In the genomic region with DNA sequence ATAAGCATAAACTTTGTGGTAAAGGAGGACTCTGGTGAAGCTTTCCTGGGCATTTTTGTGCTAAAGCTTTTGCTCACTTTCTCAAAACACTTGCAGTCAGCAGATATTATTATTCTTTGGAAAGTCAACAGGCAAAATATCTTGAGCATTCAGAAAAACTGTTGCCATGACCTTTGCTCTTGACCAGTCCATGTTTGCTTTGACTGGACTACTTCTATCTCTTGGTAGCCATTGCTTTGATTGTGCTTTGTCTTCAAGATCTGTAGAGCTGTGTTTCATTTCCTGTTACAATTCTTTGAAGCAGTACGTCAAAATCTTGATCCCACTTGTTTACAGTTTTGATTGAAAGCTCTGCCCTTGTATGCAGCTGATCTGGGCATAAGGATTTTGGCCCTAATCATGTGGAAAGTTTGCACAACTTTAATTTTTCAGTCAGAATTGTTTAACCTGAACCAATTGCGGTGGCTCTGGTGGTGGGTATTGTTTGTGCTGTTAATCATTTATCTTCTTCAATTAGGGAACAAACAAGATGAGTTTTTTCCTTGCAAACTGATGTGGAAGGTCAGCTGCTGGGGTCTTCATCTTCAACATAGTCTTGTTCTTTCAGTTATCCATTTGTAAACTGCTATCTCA, we compare ENCODE assay signal across 19 cellular contexts.
DNase-seq lines count a peak whose midpoint lies in the region; ATAC-seq, FAIRE-seq and TF ChIP-seq lines count a peak whose summit lies in the region.
"Had no signal": no experiment of that assay in that cellular context is flagged by ENCODE, and none has a peak within 500 bp of the region (broad histone marks: within the 10 kb centered on the region; RNA-seq: fewer than 3 reads in every experiment).

No MANE protein-coding gene starts in this region.

- H3K4me3 ChIP-seq in HepG2 (replicated peaks in 1 of 3; ENCODE audit: insufficient read depth in 1 of 3, low read depth in 2 of 3, low read length in 3 of 3) (no peak overlapping the region), right lobe of liver (no peak overlapping the region), OCI-LY7 (ENCODE audit: low read depth, low read length, poor library complexity, severe bottlenecking) (no peak overlapping the region), bronchial epithelial cell (ENCODE audit: low read depth, low read length) (no peak overlapping the region)
- H3K4me3 ChIP-seq: GM23248, HAP-1 had no signal

- H3K36me3 ChIP-seq in HepG2 (replicated peaks in 1 of 2; ENCODE audit: control insufficient read depth in 1 of 2, insufficient read depth in 2 of 2, low read length in 2 of 2): no peaks in the 10 kb centered on the region; a peak in 1 of 5 replicates
- H3K36me3 ChIP-seq in right lobe of liver: no peaks in the 10 kb centered on the region
- H3K36me3 ChIP-seq in OCI-LY7 (ENCODE audit: insufficient read depth, low read length): peaks cover 7% of the 10 kb centered on the region; the same call in 1 of the 2 replicates
- no peaks in the 10 kb centered on the region for H3K36me3 ChIP-seq in bronchial epithelial cell (ENCODE audit: control insufficient read depth, insufficient read depth, low read length)
- H3K36me3 ChIP-seq: HAP-1 had no signal

- H3K79me2 ChIP-seq in HepG2 (ENCODE audit: insufficient read depth, low read length): no peaks in the 10 kb centered on the region
- no peaks in the 10 kb centered on the region for H3K79me2 ChIP-seq in OCI-LY7 (ENCODE audit: insufficient read depth, low read depth, low read length)

- H3K9me3 ChIP-seq in HepG2 (ENCODE audit: low read length) (peaks cover 27% of the 10 kb centered on the region), right lobe of liver (no peaks in the 10 kb centered on the region), OCI-LY7 (ENCODE audit: low read length) (peaks cover 25% of the 10 kb centered on the region; the same call in 1 of the 2 replicates)

- POLR2A ChIA-PET in HepG2 (lab: Yijun Ruan, JAX) (interaction anchor here (0.9 to 1.2 kb wide), 2 partner anchors 20 to 26 kb away, joined by 3 to 9 read pairs; no protein-coding TSS in a partner anchor), OCI-LY7 (lab: Charles Lee) (interaction anchor here (0.8 to 1.5 kb wide), 3 partner anchors 8 to 203 kb away, joined by 3 to 8 read pairs (median 6); no protein-coding TSS in a partner anchor)

- TF ChIP-seq RAD21 in HepG2 (CRISPR knock-in tag; IDR thresholded peaks at IDR 0.05): no peak

- H3K4me1 ChIP-seq in HepG2 (ENCODE audit: insufficient read depth, low read length): peaks cover 23% of the 10 kb centered on the region
- no peaks in the 10 kb centered on the region for H3K4me1 ChIP-seq in right lobe of liver
- H3K4me1 ChIP-seq in OCI-LY7 (ENCODE audit: insufficient read depth, low read length, poor library complexity, severe bottlenecking): no peaks in the 10 kb centered on the region

- H3K9me2 ChIP-seq in OCI-LY7 (ENCODE audit: insufficient read depth, low read length): peaks cover 5% of the 10 kb centered on the region; the same call in 1 of the 2 replicates

- DNase-seq in HepG2 (ENCODE audit: low spot score) (peak; percentile 81), right lobe of liver (no peak), OCI-LY7 (ENCODE audit: low spot score) (no peak), bronchial epithelial cell (ENCODE audit: low read depth) (no peak), renal cortical epithelial cell (ENCODE audit: low read depth) (peak; percentile 14), H4 (ENCODE audit: low spot score) (no peak), DMS153 treated with DMSO at 0.1 percent for 48 hours (lab: John Stamatoyannopoulos, UW; ENCODE audit: unreplicated experiment) (no peak)
- DNase-seq: C1 segment of cervical spinal cord; Calu3; CD4-positive, alpha-beta memory T cell; COR-L47; DMS79 treated with DMSO at 0.1 percent for 48 hours; GF-D8; GM23248 had no signal

- no peak overlapping the region for H2AFZ ChIP-seq in HepG2 (ENCODE audit: low read length)
- H2AFZ ChIP-seq in OCI-LY7 (ENCODE audit: low read length): no peak overlapping the region
- H2AFZ ChIP-seq: GM23248 had no signal

- ATAC-seq in HepG2: peak; percentile 63
- no peak for ATAC-seq in right lobe of liver
- ATAC-seq in GM21515 (IDR thresholded peaks at IDR 0.05; ENCODE audit: unreplicated experiment): no peak

- TF ChIP-seq POLR2A in HepG2 (IDR thresholded peaks at IDR 0.05; ENCODE audit: insufficient read depth in 1 of 2, low read depth in 2 of 2, low read length in 2 of 2): no peak
- no peak for TF ChIP-seq POLR2A in right lobe of liver (IDR thresholded peaks at IDR 0.05)

- BruUV-seq in HepG2 (replicated peaks; lab: Mats Ljungman, UMichigan) (no TSS peak), OCI-LY7 (replicated peaks; lab: Mats Ljungman, UMichigan) (TSS peak; percentile 5)

- CTCF ChIA-PET in HepG2 (lab: Yijun Ruan, JAX; ENCODE audit: low intra/inter-chr PET ratio, low total read pairs) (no interaction called here), OCI-LY7 (lab: Charles Lee; ENCODE audit: unreplicated experiment) (no interaction called here)

- H3K9ac ChIP-seq in HepG2 (ENCODE audit: insufficient read depth, low read depth, low read length): no peak overlapping the region
- H3K9ac ChIP-seq: GM23248 had no signal

- TF ChIP-seq EP300 in HepG2 (IDR thresholded peaks at IDR 0.05; ENCODE audit: low read depth in 2 of 2, low read length in 2 of 2) (peak in 1 of 2 experiments; percentile 79; a peak in 2 of 4 replicates), HepG2 (CRISPR knock-in tag; IDR thresholded peaks at IDR 0.05; ENCODE audit: borderline replicate concordance) (peak; percentile 86; the same call in 1 of the 2 replicates)

- peak; percentile 75 for FAIRE-seq in HepG2 (lab: Jason Lieb, UNC)
- peak; percentile 7 for FAIRE-seq in bronchial epithelial cell (lab: Jason Lieb, UNC)
- FAIRE-seq: GM12891, GM18507, H54 had no signal

- in situ Hi-C loops in HepG2 (cut with HindIII; ENCODE audit: extremely low pct_ligation_motif_present, low pct_unique_long_range_greater_than_20kb): no loop called here

- H3K27ac ChIP-seq in HepG2 (ENCODE audit: extremely low read length, insufficient read depth, low read length): peak overlapping the region; percentile 59
- no peak overlapping the region for H3K27ac ChIP-seq in right lobe of liver
- H3K27ac ChIP-seq in OCI-LY7 (ENCODE audit: low read depth, low read length, poor library complexity, severe bottlenecking): no peak overlapping the region
- H3K27ac ChIP-seq: GM23248 had no signal

- H3K27me3 ChIP-seq in HepG2 (ENCODE audit: control insufficient read depth in 1 of 2, insufficient read depth in 2 of 2, low read length in 2 of 2): no peaks in the 10 kb centered on the region
- H3K27me3 ChIP-seq in right lobe of liver: no peaks in the 10 kb centered on the region
- no peaks in the 10 kb centered on the region for H3K27me3 ChIP-seq in bronchial epithelial cell (ENCODE audit: control insufficient read depth, insufficient read depth, low read length)

- H3K4me2 ChIP-seq in HepG2 (ENCODE audit: low read depth, low read length): peak overlapping the region; percentile 41; the same call in 1 of the 2 replicates
- no peak overlapping the region for H3K4me2 ChIP-seq in OCI-LY7 (ENCODE audit: low read length)

- no peaks in the 10 kb centered on the region for H4K20me1 ChIP-seq in HepG2 (ENCODE audit: insufficient read depth, low read length)
- H4K20me1 ChIP-seq in OCI-LY7 (ENCODE audit: insufficient read depth, low read length): no peaks in the 10 kb centered on the region

- 5% methylated on average over 2 of the region's 2 CpGs for WGBS in HepG2 (ENCODE audit: low lambda C conversion rate)
- WGBS in right lobe of liver (ENCODE audit: insufficient coverage, low coverage, low lambda C conversion rate, missing lambda C conversion rate): 32% methylated on average over 2 of the region's 2 CpGs

- intact Hi-C loops in HepG2 (cut with micrococcal nuclease; ENCODE audit: unreplicated experiment) (no loop called here), right lobe of liver (cut with DNase I) (no loop called here), OCI-LY7 (cut with micrococcal nuclease; ENCODE audit: unreplicated experiment) (no loop called here)

- TF ChIP-seq CTCF in HepG2 (CRISPR knock-in tag; IDR thresholded peaks at IDR 0.05) (no peak), right lobe of liver (IDR thresholded peaks at IDR 0.05) (no peak), OCI-LY7 (conservative IDR thresholded peaks at IDR 0.05; ENCODE audit: low read length) (no peak), bronchial epithelial cell (IDR thresholded peaks at IDR 0.05; ENCODE audit: insufficient read depth, low read length, severe bottlenecking) (no peak)

TF ChIP-seq in HepG2, 621 proteins besides CTCF, POLR2A, EP300 and RAD21 (continues in another document):
- TF ChIP-seq ZNF282 (IDR thresholded peaks at IDR 0.05; ENCODE audit: partially characterized antibody) (no peak), MAFF (IDR thresholded peaks at IDR 0.05; ENCODE audit: low read depth, low read length) (peak; percentile 67; the same call in 1 of the 2 replicates)
- TF ChIP-seq, protein P1, sequence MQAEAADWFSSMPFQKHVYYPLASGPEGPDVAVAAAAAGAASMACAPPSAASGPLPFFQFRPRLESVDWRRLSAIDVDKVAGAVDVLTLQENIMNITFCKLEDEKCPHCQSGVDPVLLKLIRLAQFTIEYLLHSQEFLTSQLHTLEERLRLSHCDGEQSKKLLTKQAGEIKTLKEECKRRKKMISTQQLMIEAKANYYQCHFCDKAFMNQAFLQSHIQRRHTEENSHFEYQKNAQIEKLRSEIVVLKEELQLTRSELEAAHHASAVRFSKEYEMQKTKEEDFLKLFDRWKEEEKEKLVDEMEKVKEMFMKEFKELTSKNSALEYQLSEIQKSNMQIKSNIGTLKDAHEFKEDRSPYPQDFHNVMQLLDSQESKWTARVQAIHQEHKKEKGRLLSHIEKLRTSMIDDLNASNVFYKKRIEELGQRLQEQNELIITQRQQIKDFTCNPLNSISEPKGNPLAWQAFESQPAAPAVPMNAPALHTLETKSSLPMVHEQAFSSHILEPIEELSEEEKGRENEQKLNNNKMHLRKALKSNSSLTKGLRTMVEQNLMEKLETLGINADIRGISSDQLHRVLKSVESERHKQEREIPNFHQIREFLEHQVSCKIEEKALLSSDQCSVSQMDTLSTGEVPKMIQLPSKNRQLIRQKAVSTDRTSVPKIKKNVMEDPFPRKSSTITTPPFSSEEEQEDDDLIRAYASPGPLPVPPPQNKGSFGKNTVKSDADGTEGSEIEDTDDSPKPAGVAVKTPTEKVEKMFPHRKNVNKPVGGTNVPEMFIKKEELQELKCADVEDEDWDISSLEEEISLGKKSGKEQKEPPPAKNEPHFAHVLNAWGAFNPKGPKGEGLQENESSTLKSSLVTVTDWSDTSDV (CRISPR knock-in tag; IDR thresholded peaks at IDR 0.05): no peak
- TF ChIP-seq, protein P2, sequence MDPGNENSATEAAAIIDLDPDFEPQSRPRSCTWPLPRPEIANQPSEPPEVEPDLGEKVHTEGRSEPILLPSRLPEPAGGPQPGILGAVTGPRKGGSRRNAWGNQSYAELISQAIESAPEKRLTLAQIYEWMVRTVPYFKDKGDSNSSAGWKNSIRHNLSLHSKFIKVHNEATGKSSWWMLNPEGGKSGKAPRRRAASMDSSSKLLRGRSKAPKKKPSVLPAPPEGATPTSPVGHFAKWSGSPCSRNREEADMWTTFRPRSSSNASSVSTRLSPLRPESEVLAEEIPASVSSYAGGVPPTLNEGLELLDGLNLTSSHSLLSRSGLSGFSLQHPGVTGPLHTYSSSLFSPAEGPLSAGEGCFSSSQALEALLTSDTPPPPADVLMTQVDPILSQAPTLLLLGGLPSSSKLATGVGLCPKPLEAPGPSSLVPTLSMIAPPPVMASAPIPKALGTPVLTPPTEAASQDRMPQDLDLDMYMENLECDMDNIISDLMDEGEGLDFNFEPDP (CRISPR knock-in tag; conservative IDR thresholded peaks at IDR 0.05): no peak

Comparison
In these comparisons a context has a peak if more than half of its experiments do, and no peak if none do; other contexts are left out.
1. DNase-seq: peak in HepG2 (single experiment) and renal cortical epithelial cell (single experiment); none in right lobe of liver (0 of 3), OCI-LY7 (single experiment), bronchial epithelial cell (single experiment), H4 (single experiment) and DMS153 treated with DMSO at 0.1 percent for 48 hours (single experiment).